14 cellular contexts compared by ENCODE assay signal in genomic region chr10:21649441-21649872, GRCh38.
DNase-seq lines count a peak whose midpoint lies in the region; ATAC-seq, FAIRE-seq and TF ChIP-seq lines count a peak whose summit lies in the region.
"Had no signal": no experiment of that assay in that cellular context is flagged by ENCODE, and none has a peak within 500 bp of the region (broad histone marks: within the 10 kb centered on the region; RNA-seq: fewer than 3 reads in every experiment).

No MANE protein-coding gene starts in this region.

- peaks cover 29% of the 10 kb centered on the region for H3K36me3 Mint-ChIP-seq in activated CD4-positive, alpha-beta T cell treated with anti-CD3 and anti-CD28 coated beads, Interleukin-2, amount 10 ng/mL, durations not matched to agents 7 days and 5 days (ENCODE audit: low read depth)
- peaks cover 5% of the 10 kb centered on the region for H3K36me3 Mint-ChIP-seq in HFFc6 (ENCODE audit: low read depth)
- H3K36me3 Mint-ChIP-seq in activated CD8-positive, alpha-beta T cell treated with anti-CD3 and anti-CD28 coated beads, Interleukin-2, amount 10 ng/mL, durations not matched to agents 7 days and 5 days (ENCODE audit: low read depth), result peaks cover 30% of the 10 kb centered on the region
- H3K36me3 Mint-ChIP-seq in naive thymus-derived CD4-positive, alpha-beta T cell, result peaks cover 6 to 43% (median 17%) of the 10 kb centered on the region in 5 donors

- H3K4me3 ChIP-seq in naive thymus-derived CD4-positive, alpha-beta T cell (ENCODE audit: low read length), result no peak overlapping the region
- H3K4me3 ChIP-seq: gastrocnemius medialis, HAP-1, pancreas had no signal

- POLR2A ChIA-PET in activated CD4-positive, alpha-beta T cell treated with anti-CD3 and anti-CD28 coated beads, Interleukin-2, amount 10 ng/mL, durations not matched to agents 7 days and 5 days (lab: Charles Lee), result interaction anchor here (0.6 kb wide), 1 partner anchor 721 kb away, joined by 3 read pairs; no protein-coding TSS in a partner anchor
- POLR2A ChIA-PET in activated CD8-positive, alpha-beta T cell treated with anti-CD3 and anti-CD28 coated beads, Interleukin-2, amount 10 ng/mL, durations not matched to agents 7 days and 5 days (lab: Charles Lee), result interaction anchor here (0.6 kb wide), 1 partner anchor 105 kb away, joined by 3 read pairs; no protein-coding TSS in a partner anchor
- POLR2A ChIA-PET in naive thymus-derived CD4-positive, alpha-beta T cell (lab: Charles Lee), result no interaction called here

- H3K27ac Mint-ChIP-seq in activated CD4-positive, alpha-beta T cell treated with anti-CD3 and anti-CD28 coated beads, Interleukin-2, amount 10 ng/mL, durations not matched to agents 7 days and 5 days, result peak overlapping the region; percentile 81
- H3K27ac Mint-ChIP-seq in HFFc6, result peak overlapping the region; percentile 44
- H3K27ac Mint-ChIP-seq in activated CD8-positive, alpha-beta T cell treated with anti-CD3 and anti-CD28 coated beads, Interleukin-2, amount 10 ng/mL, durations not matched to agents 7 days and 5 days, result peak overlapping the region; percentile 77
- H3K27ac Mint-ChIP-seq in naive thymus-derived CD4-positive, alpha-beta T cell, result peak overlapping the region in 7 of 9 donors; percentile 40 to 84 (median 69)

- DNase-seq in activated CD4-positive, alpha-beta T cell treated with anti-CD3 and anti-CD28 coated beads, Interleukin-2, amount 10 ng/mL, durations not matched to agents 7 days and 5 days, result peak; percentile 32
- no peak for DNase-seq in activated CD4-positive, alpha-beta T cell treated with anti-CD3 and anti-CD28 coated beads for 4 hours
- DNase-seq in HFFc6, result no peak
- DNase-seq in activated CD8-positive, alpha-beta T cell treated with anti-CD3 and anti-CD28 coated beads, Interleukin-2, amount 10 ng/mL, durations not matched to agents 7 days and 5 days, result peak; percentile 51
- peak in 3 of 9 donors; percentile 9 to 16 (median 9) for DNase-seq in naive thymus-derived CD4-positive, alpha-beta T cell
- no peak for DNase-seq in NCI-H2171 (lab: John Stamatoyannopoulos, UW)
- DNase-seq in amniotic stem cell (lab: John Stamatoyannopoulos, UW), result no peak
- DNase-seq in HTR-8/SVneo (ENCODE audit: insufficient read length, low spot score), result no peak
- DNase-seq: Calu3, gastrocnemius medialis, islet precursor cell, NCI-H2081 treated with DMSO at 0.1 percent for 48 hours, pancreas had no signal

- peaks cover 6% of the 10 kb centered on the region in 2 donors for H3K4me1 ChIP-seq in naive thymus-derived CD4-positive, alpha-beta T cell (ENCODE audit: control insufficient read depth in 2 of 2, insufficient read depth in 2 of 2, low read length in 2 of 2)
- H3K4me1 ChIP-seq: HAP-1, pancreas had no signal

- ATAC-seq in activated CD8-positive, alpha-beta T cell treated with anti-CD3 and anti-CD28 coated beads, Interleukin-2, amount 10 ng/mL, durations not matched to agents 7 days and 5 days, result peak; percentile 79
- peak; percentile 38 for ATAC-seq in naive thymus-derived CD4-positive, alpha-beta T cell
- ATAC-seq: gastrocnemius medialis, pancreas had no signal

- no peaks in the 10 kb centered on the region for H3K27me3 ChIP-seq in naive thymus-derived CD4-positive, alpha-beta T cell (ENCODE audit: control insufficient read depth in 2 of 2, insufficient read depth in 2 of 2, low read length in 2 of 2)
- H3K27me3 ChIP-seq: gastrocnemius medialis, pancreas had no signal

- no peak for FAIRE-seq in HTR-8/SVneo (lab: Jason Lieb, UNC)
- FAIRE-seq: pancreas had no signal

- intact Hi-C loops in naive thymus-derived CD4-positive, alpha-beta T cell (cut with micrococcal nuclease), result no loop called here

- no peak overlapping the region for H3K27ac ChIP-seq in naive thymus-derived CD4-positive, alpha-beta T cell (ENCODE audit: low read depth, low read length)
- H3K27ac ChIP-seq: gastrocnemius medialis, pancreas had no signal

- peaks cover 2% of the 10 kb centered on the region for H3K9me3 Mint-ChIP-seq in activated CD4-positive, alpha-beta T cell treated with anti-CD3 and anti-CD28 coated beads, Interleukin-2, amount 10 ng/mL, durations not matched to agents 7 days and 5 days
- no peaks in the 10 kb centered on the region for H3K9me3 Mint-ChIP-seq in HFFc6
- H3K9me3 Mint-ChIP-seq in activated CD8-positive, alpha-beta T cell treated with anti-CD3 and anti-CD28 coated beads, Interleukin-2, amount 10 ng/mL, durations not matched to agents 7 days and 5 days (ENCODE audit: insufficient read depth), result no peaks in the 10 kb centered on the region
- H3K9me3 Mint-ChIP-seq in naive thymus-derived CD4-positive, alpha-beta T cell, result peaks cover 0 to 5% (median 0%) of the 10 kb centered on the region in 11 donors

- H3K4me1 Mint-ChIP-seq in activated CD4-positive, alpha-beta T cell treated with anti-CD3 and anti-CD28 coated beads, Interleukin-2, amount 10 ng/mL, durations not matched to agents 7 days and 5 days, result peaks cover 17% of the 10 kb centered on the region
- peaks cover 21% of the 10 kb centered on the region for H3K4me1 Mint-ChIP-seq in HFFc6 (ENCODE audit: low read depth)
- H3K4me1 Mint-ChIP-seq in activated CD8-positive, alpha-beta T cell treated with anti-CD3 and anti-CD28 coated beads, Interleukin-2, amount 10 ng/mL, durations not matched to agents 7 days and 5 days (ENCODE audit: low read depth), result peaks cover 17% of the 10 kb centered on the region
- peaks cover 17 to 35% (median 32%) of the 10 kb centered on the region in 7 donors for H3K4me1 Mint-ChIP-seq in naive thymus-derived CD4-positive, alpha-beta T cell

- CTCF ChIA-PET in activated CD4-positive, alpha-beta T cell treated with anti-CD3 and anti-CD28 coated beads, Interleukin-2, amount 10 ng/mL, durations not matched to agents 7 days and 5 days (lab: Charles Lee), result no interaction called here
- CTCF ChIA-PET in activated CD8-positive, alpha-beta T cell treated with anti-CD3 and anti-CD28 coated beads, Interleukin-2, amount 10 ng/mL, durations not matched to agents 7 days and 5 days (lab: Charles Lee), result interaction anchor here (0.7 to 1.4 kb wide), 3 partner anchors 17 to 154 kb away, joined by 3 to 5 read pairs (median 3); no protein-coding TSS in a partner anchor
- CTCF ChIA-PET in naive thymus-derived CD4-positive, alpha-beta T cell (lab: Charles Lee), result no interaction called here

- H3K27me3 Mint-ChIP-seq in activated CD4-positive, alpha-beta T cell treated with anti-CD3 and anti-CD28 coated beads, Interleukin-2, amount 10 ng/mL, durations not matched to agents 7 days and 5 days, result no peaks in the 10 kb centered on the region
- no peaks in the 10 kb centered on the region for H3K27me3 Mint-ChIP-seq in HFFc6 (ENCODE audit: insufficient read depth)
- H3K27me3 Mint-ChIP-seq in activated CD8-positive, alpha-beta T cell treated with anti-CD3 and anti-CD28 coated beads, Interleukin-2, amount 10 ng/mL, durations not matched to agents 7 days and 5 days (ENCODE audit: low read depth), result no peaks in the 10 kb centered on the region
- no peaks in the 10 kb centered on the region for H3K27me3 Mint-ChIP-seq in naive thymus-derived CD4-positive, alpha-beta T cell

- no peaks in the 10 kb centered on the region for H3K9me3 ChIP-seq in naive thymus-derived CD4-positive, alpha-beta T cell (ENCODE audit: control insufficient read depth in 2 of 3, low read length in 3 of 3)
- H3K9me3 ChIP-seq: gastrocnemius medialis, HAP-1, pancreas had no signal

- H3K4me3 Mint-ChIP-seq in activated CD4-positive, alpha-beta T cell treated with anti-CD3 and anti-CD28 coated beads, Interleukin-2, amount 10 ng/mL, durations not matched to agents 7 days and 5 days, result no peak overlapping the region
- no peak overlapping the region for H3K4me3 Mint-ChIP-seq in HFFc6
- no peak overlapping the region for H3K4me3 Mint-ChIP-seq in activated CD8-positive, alpha-beta T cell treated with anti-CD3 and anti-CD28 coated beads, Interleukin-2, amount 10 ng/mL, durations not matched to agents 7 days and 5 days
- peak overlapping the region in 6 of 10 donors; percentile 8 to 69 (median 37) for H3K4me3 Mint-ChIP-seq in naive thymus-derived CD4-positive, alpha-beta T cell

- no peak for TF ChIP-seq CTCF in HFFc6 (IDR thresholded peaks at IDR 0.05)

- H3K36me3 ChIP-seq in naive thymus-derived CD4-positive, alpha-beta T cell (ENCODE audit: control insufficient read depth in 2 of 3, insufficient read depth in 3 of 3, low read length in 3 of 3), result peaks cover 0 to 12% (median 0%) of the 10 kb centered on the region in 3 experiments
- H3K36me3 ChIP-seq: gastrocnemius medialis, HAP-1, pancreas had no signal

Comparison
In these comparisons a context has a peak if more than half of its experiments do, and no peak if none do; other contexts are left out.
1. DNase-seq: peak in activated CD4-positive, alpha-beta T cell treated with anti-CD3 and anti-CD28 coated beads, Interleukin-2, amount 10 ng/mL, durations not matched to agents 7 days and 5 days (single experiment) and activated CD8-positive, alpha-beta T cell treated with anti-CD3 and anti-CD28 coated beads, Interleukin-2, amount 10 ng/mL, durations not matched to agents 7 days and 5 days (single experiment); none in activated CD4-positive, alpha-beta T cell treated with anti-CD3 and anti-CD28 coated beads for 4 hours (0 of 2), HFFc6 (single experiment), NCI-H2171 (single experiment), amniotic stem cell (single experiment) and HTR-8/SVneo (single experiment).
2. H3K4me3 Mint-ChIP-seq: peak in naive thymus-derived CD4-positive, alpha-beta T cell (6 of 10); none in activated CD4-positive, alpha-beta T cell treated with anti-CD3 and anti-CD28 coated beads, Interleukin-2, amount 10 ng/mL, durations not matched to agents 7 days and 5 days (single experiment), HFFc6 (single experiment) and activated CD8-positive, alpha-beta T cell treated with anti-CD3 and anti-CD28 coated beads, Interleukin-2, amount 10 ng/mL, durations not matched to agents 7 days and 5 days (single experiment).
3. Peak in every context shown above with its lines, with median percentiles within 50 percentile points of each other: H3K27ac Mint-ChIP-seq.